1 cellular context compared by ENCODE assay signal in the genomic region with DNA sequence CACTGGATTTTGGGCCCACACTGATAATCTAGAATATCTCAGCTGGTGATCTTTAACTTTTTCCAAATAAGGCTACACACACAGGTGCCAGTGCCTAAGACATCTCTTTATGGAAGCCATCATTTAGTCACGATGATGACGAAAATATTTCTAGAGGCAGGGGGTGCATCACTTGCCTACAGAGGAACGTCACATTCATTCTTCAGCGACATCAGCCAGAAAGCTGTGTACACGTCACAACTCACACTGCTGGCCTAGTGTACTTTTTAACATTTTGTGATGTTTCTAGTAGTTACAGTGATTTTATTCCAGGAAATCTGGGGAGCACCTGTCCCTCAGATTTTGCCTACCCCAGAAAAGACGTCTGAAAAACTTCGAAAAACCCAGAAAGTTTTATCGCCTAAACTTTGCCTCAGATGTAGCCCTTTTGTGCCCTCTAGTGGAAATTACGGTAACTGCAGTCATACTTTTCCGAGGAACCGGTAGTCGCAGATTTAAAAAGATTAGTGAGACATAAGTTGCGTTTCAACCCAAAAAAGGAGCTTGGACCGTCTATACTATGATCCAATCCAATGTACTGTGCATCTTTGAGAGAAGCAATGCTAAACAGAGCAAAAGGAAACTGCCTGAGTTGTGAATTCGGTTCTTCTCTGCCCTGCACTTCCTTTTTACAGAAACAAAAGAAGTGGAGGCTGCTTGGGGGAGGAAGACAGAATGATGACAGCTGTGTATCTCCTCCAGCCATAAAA.
TF ChIP-seq lines count a peak whose summit lies in the region.

No MANE protein-coding gene starts in this region.

TF ChIP-seq in HepG2, 621 proteins besides CTCF, POLR2A, EP300 and RAD21 (continued from another document):
- TF ChIP-seq ZBTB33 (CRISPR knock-in tag; IDR thresholded peaks at IDR 0.05), result no peak
- no peak for TF ChIP-seq ZNF121 (CRISPR knock-in tag; IDR thresholded peaks at IDR 0.05)
- peak; percentile 34; the same call in 1 of the 2 replicates for TF ChIP-seq HOXA3 (CRISPR knock-in tag; IDR thresholded peaks at IDR 0.05)
- no peak for TF ChIP-seq ZNF776 (CRISPR knock-in tag; IDR thresholded peaks at IDR 0.05)
- TF ChIP-seq HOXA5 (CRISPR knock-in tag; IDR thresholded peaks at IDR 0.05), result 0 out of 2 replicates have a peak, but pooled peaks have one; percentile 30
- TF ChIP-seq MAZ (IDR thresholded peaks at IDR 0.05; ENCODE audit: borderline replicate concordance, low read depth, low read length), result no peak
- TF ChIP-seq MAZ (CRISPR knock-in tag; IDR thresholded peaks at IDR 0.05; ENCODE audit: low read depth), result no peak
- TF ChIP-seq HES4 (CRISPR knock-in tag; IDR thresholded peaks at IDR 0.05; ENCODE audit: borderline replicate concordance), result no peak
- no peak for TF ChIP-seq REL (CRISPR knock-in tag; conservative IDR thresholded peaks at IDR 0.05)
- peak; percentile 44; the same call in 1 of the 2 replicates for TF ChIP-seq ZBTB21 (CRISPR knock-in tag; IDR thresholded peaks at IDR 0.05)
- TF ChIP-seq ZNF234 (CRISPR knock-in tag; conservative IDR thresholded peaks at IDR 0.05), result no peak
- TF ChIP-seq HMGXB4 (CRISPR knock-in tag; IDR thresholded peaks at IDR 0.05; ENCODE audit: borderline replicate concordance in 1 of 2, low read depth in 1 of 2), result peak in 1 of 2 experiments; percentile 41; a peak in 1 of 4 replicates
- TF ChIP-seq, protein P1, sequence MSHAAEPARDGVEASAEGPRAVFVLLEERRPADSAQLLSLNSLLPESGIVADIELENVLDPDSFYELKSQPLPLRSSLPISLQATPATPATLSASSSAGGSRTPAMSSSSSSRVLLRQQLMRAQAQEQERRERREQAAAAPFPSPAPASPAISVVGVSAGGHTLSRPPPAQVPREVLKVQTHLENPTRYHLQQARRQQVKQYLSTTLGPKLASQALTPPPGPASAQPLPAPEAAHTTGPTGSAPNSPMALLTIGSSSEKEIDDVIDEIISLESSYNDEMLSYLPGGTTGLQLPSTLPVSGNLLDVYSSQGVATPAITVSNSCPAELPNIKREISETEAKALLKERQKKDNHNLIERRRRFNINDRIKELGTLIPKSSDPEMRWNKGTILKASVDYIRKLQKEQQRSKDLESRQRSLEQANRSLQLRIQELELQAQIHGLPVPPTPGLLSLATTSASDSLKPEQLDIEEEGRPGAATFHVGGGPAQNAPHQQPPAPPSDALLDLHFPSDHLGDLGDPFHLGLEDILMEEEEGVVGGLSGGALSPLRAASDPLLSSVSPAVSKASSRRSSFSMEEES (CRISPR knock-in tag; IDR thresholded peaks at IDR 0.05), result 0 out of 2 replicates have a peak, but pooled peaks have one; percentile 23
- TF ChIP-seq KDM5A (IDR thresholded peaks at IDR 0.05; ENCODE audit: borderline replicate concordance, low read length), result peak; percentile 47; the same call in 1 of the 2 replicates
- no peak for TF ChIP-seq ZNF343 (CRISPR knock-in tag; IDR thresholded peaks at IDR 0.05)
- TF ChIP-seq KDM1A (CRISPR knock-in tag; IDR thresholded peaks at IDR 0.05), result no peak
- TF ChIP-seq YEATS4 (CRISPR knock-in tag; IDR thresholded peaks at IDR 0.05; ENCODE audit: borderline replicate concordance), result 0 out of 2 replicates have a peak, but pooled peaks have one; percentile 24
- TF ChIP-seq PHF8 (CRISPR knock-in tag; IDR thresholded peaks at IDR 0.05), result 0 out of 2 replicates have a peak, but pooled peaks have one; percentile 23
- TF ChIP-seq ADNP (CRISPR knock-in tag; IDR thresholded peaks at IDR 0.05), result no peak
- TF ChIP-seq KLF9 (CRISPR knock-in tag; IDR thresholded peaks at IDR 0.05; ENCODE audit: low read depth), result no peak
- no peak for TF ChIP-seq ZHX1 (CRISPR knock-in tag; IDR thresholded peaks at IDR 0.05; ENCODE audit: low read depth)
- no peak for TF ChIP-seq ZZZ3 (CRISPR knock-in tag; IDR thresholded peaks at IDR 0.05; ENCODE audit: borderline replicate concordance)
- peak; percentile 86 for TF ChIP-seq CREB1 (IDR thresholded peaks at IDR 0.05)
- no peak for TF ChIP-seq CREB1 (CRISPR knock-in tag; IDR thresholded peaks at IDR 0.05)
- TF ChIP-seq ZNF441 (CRISPR knock-in tag; IDR thresholded peaks at IDR 0.05; ENCODE audit: borderline replicate concordance), result no peak
- TF ChIP-seq UBTF (CRISPR knock-in tag; IDR thresholded peaks at IDR 0.05), result no peak
- no peak for TF ChIP-seq RFXAP (CRISPR knock-in tag; IDR thresholded peaks at IDR 0.05; ENCODE audit: borderline replicate concordance)
- no peak for TF ChIP-seq ATF7 (IDR thresholded peaks at IDR 0.05)
- TF ChIP-seq ATF7 (CRISPR knock-in tag; IDR thresholded peaks at IDR 0.05), result no peak
TF ChIP-seq in HepG2: peak in this region for 13.
